Comparison of ENCODE assay signal across 23 cellular contexts in genomic region chr10:43622022-43622421, GRCh38.
"Had no signal": no experiment of that assay in that cellular context is flagged by ENCODE, and none has a peak within 500 bp of the region (broad histone marks: within the 10 kb centered on the region; RNA-seq: fewer than 3 reads in every experiment).

No MANE protein-coding gene starts in this region.

- H3K27ac ChIP-seq: ascending aorta, brain microvascular endothelial cell, foreskin keratinocyte, left ventricle myocardium inferior, parathyroid adenoma, thoracic aorta, upper lobe of right lung had no signal

- FAIRE-seq: TTC549 had no signal

- H3K4me1 ChIP-seq: ascending aorta, foreskin keratinocyte, left ventricle myocardium inferior, parathyroid adenoma, upper lobe of right lung had no signal

- ATAC-seq: activated naive CD4-positive, alpha-beta T cell treated with anti-CD3 and anti-CD28 coated beads, Interleukin-2, amount 50 U/mL, for 72 hours; foreskin keratinocyte; right cardiac atrium; upper lobe of right lung had no signal

- H3K4me3 Mint-ChIP-seq: activated T-cell treated with anti-CD3 and anti-CD28 coated beads, Interleukin-2, amount 50 U/mL, for 24 hours; mesothelial cell of epicardium; nephron progenitor cell had no signal

- DNase-seq: activated CD4-positive, alpha-beta T cell treated with anti-CD3 and anti-CD28 coated beads for 1 hour; activated CD4-positive, alpha-beta T cell treated with anti-CD3 and anti-CD28 coated beads, Interleukin-2, amount 50 U/mL, for 4 hours; activated CD8-positive, alpha-beta memory T cell treated with anti-CD3 and anti-CD28 coated beads for 24 hours; activated CD8-positive, alpha-beta memory T cell treated with anti-CD3 and anti-CD28 coated beads, Interleukin-2, amount 50 U/mL, for 4 hours; activated T-cell treated with anti-CD3 and anti-CD28 coated beads, Interleukin-2, amount 50 U/mL, for 24 hours; brain microvascular endothelial cell; caudate nucleus; dermis blood vessel endothelial cell; effector CD8-positive, alpha-beta T cell; foreskin keratinocyte; left ventricle myocardium inferior; nephron progenitor cell; right cardiac atrium; stimulated activated CD4-positive, alpha-beta T cell treated with anti-CD3 and anti-CD28 coated beads, Interleukin-4, amount 100 ng/mL, for 24 hours; stimulated activated naive CD4-positive, alpha-beta T cell treated with Interleukin-2 at 50 U/mL for 16 hours; upper lobe of right lung had no signal

- H3K27me3 ChIP-seq: ascending aorta, brain microvascular endothelial cell, foreskin keratinocyte, upper lobe of right lung had no signal

- H3K36me3 ChIP-seq: upper lobe of right lung had no signal

- H3K4me3 ChIP-seq: left ventricle myocardium inferior, thoracic aorta, upper lobe of right lung had no signal

- H3K27me3 Mint-ChIP-seq: activated T-cell treated with anti-CD3 and anti-CD28 coated beads, Interleukin-2, amount 50 U/mL, for 24 hours; activated T-helper 17 cell treated with anti-CD3 and anti-CD28 coated beads, Interleukin-2, amount 50 U/mL, for 72 hours had no signal

- H3K27ac Mint-ChIP-seq: activated T-cell treated with anti-CD3 and anti-CD28 coated beads, Interleukin-2, amount 50 U/mL, for 24 hours; mesothelial cell of epicardium; nephron progenitor cell had no signal

- H3K4me1 Mint-ChIP-seq: mesothelial cell of epicardium, nephron progenitor cell had no signal
